ENCODE assay signal across 8 cellular contexts in the genomic region with DNA sequence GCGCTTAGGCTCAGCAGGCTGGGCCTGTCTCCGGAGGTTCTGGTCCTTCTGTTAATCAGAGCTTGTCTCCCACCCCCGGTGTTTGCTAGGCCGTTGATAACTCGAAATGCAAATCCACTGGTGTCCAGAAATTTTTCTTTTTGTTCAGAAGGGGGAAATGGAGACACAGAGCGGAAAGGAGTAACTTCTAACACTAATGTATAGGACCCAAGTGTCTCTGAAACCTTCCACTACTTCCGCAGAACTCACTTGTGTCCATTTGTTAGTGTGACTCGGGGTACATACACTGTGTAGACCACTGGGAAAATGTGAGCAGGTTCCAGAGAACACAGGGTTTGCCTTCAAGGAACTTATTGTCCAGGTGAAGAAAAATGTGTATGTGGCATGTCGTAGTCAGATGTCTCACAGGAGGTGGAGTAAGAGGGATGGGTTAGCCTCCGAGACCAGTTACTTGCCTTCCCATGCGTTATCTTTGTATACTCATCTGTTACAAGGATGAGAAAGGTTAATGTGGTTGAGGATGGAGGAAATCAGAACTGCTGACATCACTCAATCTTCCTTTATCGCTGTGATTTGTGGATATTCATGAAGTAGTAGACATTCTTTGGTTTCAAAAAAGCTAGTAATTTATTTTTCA. TPM values are rescaled to one million over a fixed set of nuclear protein-coding genes. Genes with fewer than 3 reads are reported as not detected.
A peak's percentile ranks its signal among the peaks of the same experiment; 100 is the strongest.
DNase-seq lines count a peak whose midpoint lies in the region; ATAC-seq and TF ChIP-seq lines count a peak whose summit lies in the region.

No MANE protein-coding gene starts in this region.

- peaks cover 0 to 22% of the 10 kb centered on the region in 2 donors for H3K36me3 ChIP-seq in neuronal stem cell (replicated peaks in 1 of 2; ENCODE audit: control insufficient read depth in 2 of 2, insufficient read depth in 2 of 2, low read length in 2 of 2)

- DNase-seq in EH (ENCODE audit: low read depth) (peak; percentile 72), M059J (ENCODE audit: low read depth) (peak; percentile 67), fibroblast of villous mesenchyme (ENCODE audit: low read depth) (peak; percentile 75), neuronal stem cell (ENCODE audit: low spot score) (peak; percentile 11), head of caudate nucleus (no peak)
- peak; percentile 30 for DNase-seq in activated T-cell treated with anti-CD3 and anti-CD28 coated beads, Interleukin-2, amount 50 U/mL, for 1 hour

- peak overlapping the region; percentile 61 for H3K4me2 ChIP-seq in neuronal stem cell (ENCODE audit: insufficient read depth, low read length, poor library complexity, severe bottlenecking)

- peak overlapping the region; percentile 91 for H2AFZ ChIP-seq in neuronal stem cell (ENCODE audit: low read length)

- peak overlapping the region; percentile 94 for H3K14ac ChIP-seq in neuronal stem cell (ENCODE audit: low read length)

- WGBS in neuronal stem cell (ENCODE audit: extremely low coverage in 2 of 2, insufficient read length in 2 of 2, insufficient replicate concordance in 1 of 2), 2 donors: no CpG with 5 or more reads among the region's 12 CpGs

- no peak overlapping the region for H2BK15ac ChIP-seq in neuronal stem cell (ENCODE audit: low read length)

- H3K18ac ChIP-seq in neuronal stem cell (ENCODE audit: low read length): peak overlapping the region; percentile 99

- H3K9ac ChIP-seq in neuronal stem cell (ENCODE audit: low read depth, low read length, poor library complexity): peak overlapping the region; percentile 97

- H2AK5ac ChIP-seq in neuronal stem cell (ENCODE audit: low read depth, low read length): peak overlapping the region; percentile 82

- peaks cover 0 to 7% of the 10 kb centered on the region in 2 donors for H3K4me1 ChIP-seq in neuronal stem cell (ENCODE audit: control insufficient read depth in 2 of 2, insufficient read depth in 1 of 2, low read depth in 1 of 2, low read length in 2 of 2)

- H4K91ac ChIP-seq in neuronal stem cell (ENCODE audit: low read depth, low read length, poor library complexity): no peak overlapping the region

- peak overlapping the region; percentile 56 for H3K4ac ChIP-seq in neuronal stem cell (ENCODE audit: low read length)

- TF ChIP-seq CTCF in fibroblast of villous mesenchyme (IDR thresholded peaks at IDR 0.05; ENCODE audit: insufficient read depth, low read depth, low read length): no peak

- no peaks in the 10 kb centered on the region for H3K27me3 ChIP-seq in neuronal stem cell (ENCODE audit: control insufficient read depth in 3 of 3, insufficient read depth in 3 of 3, low read depth in 1 of 3, low read length in 3 of 3)

- no peak overlapping the region for H2BK12ac ChIP-seq in neuronal stem cell (ENCODE audit: low read length)

- no peaks in the 10 kb centered on the region for H3K9me3 ChIP-seq in neuronal stem cell (replicated peaks in 1 of 2; ENCODE audit: control insufficient read depth in 2 of 2, insufficient read depth in 1 of 2, low read depth in 1 of 2, low read length in 2 of 2)

- peaks cover 3% of the 10 kb centered on the region for H3K79me1 ChIP-seq in neuronal stem cell (ENCODE audit: low read depth, low read length)

- H2BK120ac ChIP-seq in neuronal stem cell (ENCODE audit: low read depth, low read length): no peak overlapping the region

- H2BK5ac ChIP-seq in neuronal stem cell (ENCODE audit: low read length): peak overlapping the region; percentile 96

- H3K27ac ChIP-seq in neuronal stem cell (replicated peaks; ENCODE audit: low read length): peak overlapping the region; percentile 90

- H4K8ac ChIP-seq in neuronal stem cell (ENCODE audit: low read depth, low read length): no peak overlapping the region

- intact Hi-C loops in head of caudate nucleus (cut with DNase I): no loop called here

- peak; percentile 16 for ATAC-seq in GM21737 (IDR thresholded peaks at IDR 0.05; ENCODE audit: unreplicated experiment)
- ATAC-seq in GM21367 (IDR thresholded peaks at IDR 0.05; ENCODE audit: unreplicated experiment): no peak

- H3K23ac ChIP-seq in neuronal stem cell (ENCODE audit: low read depth, low read length, poor library complexity): peak overlapping the region; percentile 93

- H3K4me3 ChIP-seq in fibroblast of villous mesenchyme (ENCODE audit: low read depth, low read length): peak overlapping the region; percentile 95
- peak overlapping the region; percentile 79 to 100 for H3K4me3 ChIP-seq in neuronal stem cell (ENCODE audit: low read length in 2 of 2)

RNA-seq across cellular contexts. Expression of gene ARCN1, which starts 0.8 kb away (rescaled TPM):
- total RNA-seq in M059J (2014; rRNA removed; shearing (Covaris generic)): 246 and 304 TPM in 2 replicates
- 180 and 248 TPM in 2 replicates for total RNA-seq in fibroblast of villous mesenchyme
- 126 TPM for polyA plus RNA-seq in neuronal stem cell (2013, experiment 1 of 2)
- polyA plus RNA-seq in neuronal stem cell (2013, experiment 2 of 2): 128 TPM

RNA-seq across cellular contexts. Expression of gene IFT46, which starts 7.3 kb away (rescaled TPM):
- total RNA-seq in M059J (2014; rRNA removed; shearing (Covaris generic)): 52.3 and 55.3 TPM in 2 replicates
- total RNA-seq in fibroblast of villous mesenchyme: 22.9 and 27.2 TPM in 2 replicates
- polyA plus RNA-seq in neuronal stem cell (2013, experiment 1 of 2): 22.8 TPM
- polyA plus RNA-seq in neuronal stem cell (2013, experiment 2 of 2): 22.9 TPM

RNA-seq across cellular contexts. Expression of gene PHLDB1, which starts 34.4 kb away (rescaled TPM):
- 66.8 and 76.7 TPM in 2 replicates for total RNA-seq in M059J (2014; rRNA removed; shearing (Covaris generic))
- total RNA-seq in fibroblast of villous mesenchyme: 129 and 132 TPM in 2 replicates
- polyA plus RNA-seq in neuronal stem cell (2013, experiment 1 of 2): 68.9 TPM
- 69.2 TPM for polyA plus RNA-seq in neuronal stem cell (2013, experiment 2 of 2)

RNA-seq across cellular contexts. Expression of gene TMEM25, which starts 42.0 kb away (rescaled TPM):
- total RNA-seq in M059J (2014; rRNA removed; shearing (Covaris generic)): 20.9 and 22.0 TPM in 2 replicates
- total RNA-seq in fibroblast of villous mesenchyme: 25.8 and 35.4 TPM in 2 replicates
- 22.8 TPM for polyA plus RNA-seq in neuronal stem cell (2013, experiment 1 of 2)
- polyA plus RNA-seq in neuronal stem cell (2013, experiment 2 of 2): 22.8 TPM

RNA-seq across cellular contexts. Expression of gene TTC36, which starts 45.8 kb away (rescaled TPM):
- total RNA-seq in M059J (2014; rRNA removed; shearing (Covaris generic)): 0.32 TPM in 1 of 2 replicates, not detected in the other
- total RNA-seq in fibroblast of villous mesenchyme: 0.97 and 1.7 TPM in 2 replicates
- 0.24 TPM for polyA plus RNA-seq in neuronal stem cell (2013, experiment 1 of 2)
- polyA plus RNA-seq in neuronal stem cell (2013, experiment 2 of 2): 0.18 TPM

Comparison
In these comparisons a context has a peak if more than half of its experiments do, and no peak if none do; other contexts are left out.
1. DNase-seq: peak in EH (single experiment), M059J (single experiment), activated T-cell treated with anti-CD3 and anti-CD28 coated beads, Interleukin-2, amount 50 U/mL, for 1 hour (single experiment), fibroblast of villous mesenchyme (single experiment) and neuronal stem cell (single experiment); none in head of caudate nucleus (0 of 42).